28 cellular contexts compared by ENCODE assay signal in the genomic region with DNA sequence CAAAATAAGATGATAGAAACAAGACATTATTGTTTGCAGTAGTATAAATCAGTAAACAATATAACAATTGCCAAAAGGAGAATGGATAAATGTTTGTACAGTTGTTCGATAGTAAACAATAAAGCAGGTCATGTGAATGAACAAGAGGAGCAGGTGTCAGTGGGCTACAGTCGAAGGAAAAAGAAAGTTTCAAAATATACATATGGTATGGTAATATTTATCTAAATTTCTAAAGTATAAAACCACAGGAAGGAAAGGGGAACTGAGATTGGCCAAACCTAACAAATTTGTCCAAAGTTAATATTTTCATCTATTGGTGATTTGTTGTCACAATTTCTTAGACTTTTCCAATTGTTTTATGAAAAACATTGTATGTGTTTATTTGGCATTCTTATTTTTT.
"Had no signal": no experiment of that assay in that cellular context is flagged by ENCODE, and none has a peak within 500 bp of the region (broad histone marks: within the 10 kb centered on the region; RNA-seq: fewer than 3 reads in every experiment).

No MANE protein-coding gene starts in this region.

- H3K36me3 Mint-ChIP-seq: immature natural killer cell; stimulated activated naive B cell treated with anti-CD40 and anti-IgM and Interleukin-4, amounts not matched to agents 10 μg/mL and 1 μg/mL and 100 μg/mL, for 72 hours had no signal

- H3K27me3 Mint-ChIP-seq: naive thymus-derived CD8-positive, alpha-beta T cell; stimulated activated naive B cell treated with anti-CD40 and anti-IgM and Interleukin-4, amounts not matched to agents 10 μg/mL and 1 μg/mL and 100 μg/mL, for 72 hours had no signal

- H3K4me3 Mint-ChIP-seq: immature natural killer cell; naive thymus-derived CD8-positive, alpha-beta T cell; nephron; neural crest cell; stimulated activated naive B cell treated with anti-CD40 and anti-IgM and Interleukin-4, amounts not matched to agents 10 μg/mL and 1 μg/mL and 100 μg/mL, for 72 hours had no signal

- H3K27ac Mint-ChIP-seq: immature natural killer cell; naive thymus-derived CD8-positive, alpha-beta T cell; nephron; stimulated activated naive B cell treated with anti-CD40 and anti-IgM and Interleukin-4, amounts not matched to agents 10 μg/mL and 1 μg/mL and 100 μg/mL, for 72 hours had no signal

- ATAC-seq: left colon; left lung; lower lobe of right lung; naive thymus-derived CD8-positive, alpha-beta T cell; pancreas; right cardiac atrium; sciatic nerve; stimulated activated naive B cell treated with anti-CD40 and anti-IgM and Interleukin-4, amounts not matched to agents 10 μg/mL and 1 μg/mL and 100 μg/mL, for 72 hours; stimulated activated naive CD8-positive, alpha-beta T cell treated with anti-CD3 and anti-CD28 coated beads, Interleukin-15, Interleukin-2, amounts not matched to agents 100 U/mL and 50 U/mL, for 24 hours had no signal

- DNase-seq: immature natural killer cell; kidney; left colon; left lung; lower lobe of right lung; mammary epithelial cell; mesenchymal stem cell; naive thymus-derived CD8-positive, alpha-beta T cell; nucleus accumbens; pancreas; posterior cingulate gyrus; retina; right cardiac atrium; stimulated activated CD4-positive, alpha-beta T cell treated with anti-CD3 and anti-CD28 coated beads, Interleukin-12 subunit alpha, Interleukin-12 subunit beta, amount 100 ng/mL, for 4 hours; stimulated activated CD4-positive, alpha-beta T cell treated with anti-CD3 and anti-CD28 coated beads, Interleukin-15, amount 100 ng/mL, for 24 hours; stimulated activated CD4-positive, alpha-beta T cell treated with anti-CD3 and anti-CD28 coated beads, Interleukin-2, amount 100 ng/mL, for 24 hours; stimulated activated CD4-positive, alpha-beta T cell treated with anti-CD3 and anti-CD28 coated beads, Interleukin-4, amount 100 ng/mL, for 1 hour; stimulated activated naive B cell treated with anti-CD40 and anti-IgM and Interleukin-4, amounts not matched to agents 10 μg/mL and 1 μg/mL and 100 μg/mL, for 72 hours; stimulated activated naive CD8-positive, alpha-beta T cell treated with anti-CD3 and anti-CD28 coated beads, Interleukin-15, Interleukin-2, amounts not matched to agents 100 U/mL and 50 U/mL, for 24 hours; stomach; testis; thyroid gland; transverse colon; upper lobe of left lung had no signal

- FAIRE-seq: islet of Langerhans, pancreas had no signal

- H3K4me1 Mint-ChIP-seq: immature natural killer cell; naive thymus-derived CD8-positive, alpha-beta T cell had no signal
